Comparison of ENCODE assay signal across 1 cellular context in the genomic region with DNA sequence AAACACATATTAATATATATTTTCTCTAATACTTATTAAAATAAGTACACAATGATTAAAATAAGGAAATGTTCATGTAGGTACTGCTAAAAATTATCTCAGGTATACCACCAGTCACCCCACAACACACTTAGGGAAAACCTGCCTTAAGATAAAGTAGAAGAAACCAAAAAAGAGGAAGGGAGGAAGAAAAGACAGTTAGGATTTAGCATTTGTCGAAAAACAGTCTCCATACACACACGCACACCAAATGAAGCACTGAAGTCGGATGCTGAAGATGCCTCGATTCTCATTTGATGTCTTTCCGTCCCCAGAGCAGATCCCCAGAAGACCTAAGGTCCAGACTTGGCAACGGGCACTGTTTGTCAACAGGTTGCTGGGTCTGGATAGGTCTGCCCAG.
TF ChIP-seq lines count a peak whose summit lies in the region.

No MANE protein-coding gene starts in this region.

TF ChIP-seq in GM23338, 12 proteins besides CTCF, POLR2A, EP300 and RAD21 (continued from another document):
- TF ChIP-seq, protein P1, sequence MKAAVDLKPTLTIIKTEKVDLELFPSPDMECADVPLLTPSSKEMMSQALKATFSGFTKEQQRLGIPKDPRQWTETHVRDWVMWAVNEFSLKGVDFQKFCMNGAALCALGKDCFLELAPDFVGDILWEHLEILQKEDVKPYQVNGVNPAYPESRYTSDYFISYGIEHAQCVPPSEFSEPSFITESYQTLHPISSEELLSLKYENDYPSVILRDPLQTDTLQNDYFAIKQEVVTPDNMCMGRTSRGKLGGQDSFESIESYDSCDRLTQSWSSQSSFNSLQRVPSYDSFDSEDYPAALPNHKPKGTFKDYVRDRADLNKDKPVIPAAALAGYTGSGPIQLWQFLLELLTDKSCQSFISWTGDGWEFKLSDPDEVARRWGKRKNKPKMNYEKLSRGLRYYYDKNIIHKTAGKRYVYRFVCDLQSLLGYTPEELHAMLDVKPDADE (IDR thresholded peaks at IDR 0.05), result no peak
- TF ChIP-seq NANOG (IDR thresholded peaks at IDR 0.05; ENCODE audit: borderline replicate concordance), result no peak
